8 cellular contexts compared by ENCODE assay signal in genomic region chr3:150546226-150547044, GRCh38. TPM values are rescaled to one million over a fixed set of nuclear protein-coding genes. Genes with fewer than 3 reads are reported as not detected.
DNase-seq lines count a peak whose midpoint lies in the region; ATAC-seq and TF ChIP-seq lines count a peak whose summit lies in the region.

Gene EIF2A (plus strand): TSS chr3:150546787. CDS start chr3:150546803, 16 bp downstream.
Gene SERP1 (minus strand): TSS chr3:150546496. CDS start chr3:150546135, 361 bp downstream.

- peaks cover 85% of the 10 kb centered on the region for H3K79me2 ChIP-seq in smooth muscle cell (ENCODE audit: low read depth)

- H3K9me3 Mint-ChIP-seq in activated B cell treated with CpG ODN at 0.5 μM for 24 hours: no peaks in the 10 kb centered on the region

- H3K27me3 ChIP-seq in smooth muscle cell (ENCODE audit: low read depth): no peaks in the 10 kb centered on the region

- H3K4me2 ChIP-seq in smooth muscle cell: peak within 1 kb of the TSS; percentile 91

- peak; percentile 96 for TF ChIP-seq POLR2A in GM18951 (IDR thresholded peaks at IDR 0.05; ENCODE audit: extremely low read depth, insufficient read depth, insufficient read length)

- TF ChIP-seq CTCF in activated B cell treated with CpG ODN at 0.5 μM for 24 hours (IDR thresholded peaks at IDR 0.05) (no peak), smooth muscle cell (IDR thresholded peaks at IDR 0.05; ENCODE audit: borderline replicate concordance, insufficient read depth, poor library complexity, severe bottlenecking) (no peak)

- H2AFZ ChIP-seq in smooth muscle cell (ENCODE audit: low read depth): peak within 1 kb of the TSS; percentile 93

- peak within 1 kb of the TSS; percentile 98 for H3K4me3 ChIP-seq in smooth muscle cell

- CTCF ChIA-PET in activated B cell treated with CpG ODN at 0.5 μM for 24 hours (lab: Charles Lee): interaction anchor here (0.6 kb wide), 1 partner anchor 241 kb away, joined by 3 read pairs; no protein-coding TSS in a partner anchor

- DNase-seq in AG08395 (ENCODE audit: low spot score) (peak; percentile 97), NCI-H345 (lab: John Stamatoyannopoulos, UW) (peak; percentile 98), activated B cell treated with CpG ODN at 0.5 μM for 24 hours (peak; percentile 98), caudate nucleus (lab: John Stamatoyannopoulos, UW) (peak; percentile 89 to 100 (median 98)), iPS-NIHi7 (ENCODE audit: extremely low spot score) (peak; percentile 96), smooth muscle cell (lab: John Stamatoyannopoulos, UW; ENCODE audit: unreplicated experiment) (peak; percentile 91)

- peak within 1 kb of the TSS; percentile 94 for H3K27ac ChIP-seq in caudate nucleus (ENCODE audit: low read depth, low read length)
- H3K27ac ChIP-seq in smooth muscle cell (ENCODE audit: low read depth): peak within 1 kb of the TSS; percentile 94

- peak; percentile 92 for ATAC-seq in HG03196 (IDR thresholded peaks at IDR 0.05; ENCODE audit: unreplicated experiment)
- ATAC-seq in activated B cell treated with CpG ODN at 0.5 μM for 24 hours (ENCODE audit: low read depth): peak; percentile 92

- H3K9me3 ChIP-seq in smooth muscle cell (replicated peaks; ENCODE audit: low read depth): no peaks in the 10 kb centered on the region

- 1% methylated on average over 85 of the region's 86 CpGs for WGBS in smooth muscle cell (ENCODE audit: low lambda C conversion rate)

- peaks cover 52% of the 10 kb centered on the region for H3K36me3 Mint-ChIP-seq in activated B cell treated with CpG ODN at 0.5 μM for 24 hours (ENCODE audit: low read depth)

- peak within 1 kb of the TSS; percentile 99 for H3K27ac Mint-ChIP-seq in activated B cell treated with CpG ODN at 0.5 μM for 24 hours

- intact Hi-C loops in activated B cell treated with CpG ODN at 0.5 μM for 24 hours (cut with micrococcal nuclease): loop anchor here (1.0 to 5.0 kb wide), 14 partner anchors 53 to 1971 kb away; partner anchors contain the start of genes COMMD2, ERICH6, HPS3 and MED12L

- peaks cover 18% of the 10 kb centered on the region for H3K4me1 ChIP-seq in smooth muscle cell (ENCODE audit: low read depth)

- H3K36me3 ChIP-seq in smooth muscle cell (ENCODE audit: low read depth): no peaks in the 10 kb centered on the region

- H3K4me1 Mint-ChIP-seq in activated B cell treated with CpG ODN at 0.5 μM for 24 hours: peaks cover 50% of the 10 kb centered on the region

- POLR2A ChIA-PET in activated B cell treated with CpG ODN at 0.5 μM for 24 hours (lab: Charles Lee): interaction anchor here (0.6 to 3.3 kb wide), 23 partner anchors 8 to 723 kb away, joined by 3 to 41 read pairs (median 5); partner anchors contain the start of genes ERICH6, SELENOT, SIAH2 and TSC22D2

- in situ Hi-C loops in GM18951 (cut with MboI; ENCODE audit: low sequenced_read_pairs, unreplicated experiment): loop anchor here (25.0 kb wide), 1 partner anchor 166 kb away; the partner anchor contains the start of gene ERICH6

- no peaks in the 10 kb centered on the region for H3K27me3 Mint-ChIP-seq in activated B cell treated with CpG ODN at 0.5 μM for 24 hours

- peaks cover 54% of the 10 kb centered on the region for H4K20me1 ChIP-seq in smooth muscle cell (ENCODE audit: low read depth)

- peak within 1 kb of the TSS; percentile 96 for H3K4me3 Mint-ChIP-seq in activated B cell treated with CpG ODN at 0.5 μM for 24 hours

- peaks cover 6% of the 10 kb centered on the region for H3F3A ChIP-seq in smooth muscle cell (ENCODE audit: low read depth)

- peak within 1 kb of the TSS; percentile 98 for H3K9ac ChIP-seq in smooth muscle cell (ENCODE audit: low read depth)

RNA-seq across cellular contexts. Expression of gene EIF2A, which starts in this region (rescaled TPM):
- total RNA-seq in activated B cell treated with CpG ODN at 0.5 μM for 24 hours (105 and 109 TPM in 2 replicates), smooth muscle cell (155 and 166 TPM in 2 replicates)
- polyA plus RNA-seq in smooth muscle cell: 34.0 and 44.1 TPM in 2 replicates

RNA-seq across cellular contexts. Expression of gene SERP1, which starts in this region (rescaled TPM):
- total RNA-seq in activated B cell treated with CpG ODN at 0.5 μM for 24 hours: 87.2 and 88.2 TPM in 2 replicates
- 268 TPM in 2 replicates for total RNA-seq in smooth muscle cell
- polyA plus RNA-seq in smooth muscle cell: 202 and 247 TPM in 2 replicates

Comparison
In these comparisons a context has a peak if more than half of its experiments do, and no peak if none do; other contexts are left out.
1. Peak in every context shown above with its lines: DNase-seq, ATAC-seq, H3K4me3 ChIP-seq and H3K27ac ChIP-seq.